Comparison of ENCODE assay signal across 15 cellular contexts in genomic region chr3:126101521-126101982, GRCh38. TPM values are rescaled to one million over a fixed set of nuclear protein-coding genes. Genes with fewer than 3 reads are reported as not detected.
DNase-seq lines count a peak whose midpoint lies in the region; ATAC-seq and TF ChIP-seq lines count a peak whose summit lies in the region.
"Had no signal": no experiment of that assay in that cellular context is flagged by ENCODE, and none has a peak within 500 bp of the region (broad histone marks: within the 10 kb centered on the region; RNA-seq: fewer than 3 reads in every experiment).

No MANE protein-coding gene starts in this region.

- H3K27me3 ChIP-seq in MG63 (no peaks in the 10 kb centered on the region), gastroesophageal sphincter (no peaks in the 10 kb centered on the region), osteoblast (ENCODE audit: insufficient read depth, low read length) (no peaks in the 10 kb centered on the region), spleen (replicated peaks in 1 of 7) (no peaks in the 10 kb centered on the region)

- ATAC-seq in gastroesophageal sphincter (no peak), HG02970 (IDR thresholded peaks at IDR 0.05; ENCODE audit: low FRiP score, unreplicated experiment) (no peak)
- ATAC-seq: activated CD8-positive, alpha-beta memory T cell treated with anti-CD3 and anti-CD28 coated beads, Interleukin-2, amount 10 ng/mL, durations not matched to agents 7 days and 5 days; naive thymus-derived CD4-positive, alpha-beta T cell had no signal

- no peak for TF ChIP-seq CTCF in gastroesophageal sphincter (IDR thresholded peaks at IDR 0.05)
- TF ChIP-seq CTCF in osteoblast (IDR thresholded peaks at IDR 0.05; ENCODE audit: extremely low read depth, low read depth, low read length), result no peak
- TF ChIP-seq CTCF in spleen (IDR thresholded peaks at IDR 0.05 in 8 of 11, conservative IDR thresholded peaks at IDR 0.05 in 3 of 11), result no peak

- peaks cover 0 to 30% (median 8%) of the 10 kb centered on the region in 3 donors for H3K4me1 ChIP-seq in gastroesophageal sphincter
- H3K4me1 ChIP-seq in osteoblast (ENCODE audit: insufficient read depth, low read length), result peaks cover 33% of the 10 kb centered on the region
- H3K4me1 ChIP-seq in spleen, result no peaks in the 10 kb centered on the region

- no peaks in the 10 kb centered on the region for H3K79me2 ChIP-seq in osteoblast (ENCODE audit: insufficient read depth, low read length)

- DNase-seq in AG20443 (ENCODE audit: low spot score) (peak; percentile 9), MG63 (peak; percentile 17), osteoblast (ENCODE audit: insufficient read length, low spot score, missing footprints) (peak; percentile 73), hypothalamus (lab: John Stamatoyannopoulos, UW) (no peak), spleen (no peak)
- DNase-seq in stimulated activated CD4-positive, alpha-beta T cell treated with anti-CD3 and anti-CD28 coated beads, Interleukin-4, amount 100 ng/mL, for 4 hours, result no peak
- DNase-seq: activated CD8-positive, alpha-beta memory T cell treated with anti-CD3 and anti-CD28 coated beads, Interleukin-2, amount 10 ng/mL, durations not matched to agents 7 days and 5 days; AML-193; naive thymus-derived CD4-positive, alpha-beta T cell; NCI-H510A; OCI-M1; stimulated activated CD4-positive, alpha-beta T cell treated with anti-CD3 and anti-CD28 coated beads, Interleukin-2, amount 100 ng/mL, for 24 hours had no signal

- H3K4me3 ChIP-seq in MG63, result no peak overlapping the region
- H3K4me3 ChIP-seq in gastroesophageal sphincter, result no peak overlapping the region
- no peak overlapping the region for H3K4me3 ChIP-seq in osteoblast (ENCODE audit: insufficient read depth, low read length)
- no peak overlapping the region for H3K4me3 ChIP-seq in spleen
- H3K4me3 ChIP-seq: SK-N-MC had no signal

- 100% methylated on average over 1 of the region's 10 CpGs; no CpG with 5 or more reads in 1 of the 2 donors for WGBS in gastroesophageal sphincter (ENCODE audit: low coverage in 1 of 2), 2 donors
- 85 to 92% (median 87%) methylated on average over 6 to 10 of the region's 10 CpGs for WGBS in spleen, 5 donors

- peak overlapping the region; percentile 87 for H2AFZ ChIP-seq in osteoblast (ENCODE audit: low read length)

- intact Hi-C loops in spleen (cut with DNase I; ENCODE audit: low total_unique reads), result no loop called here

- H3K9me3 ChIP-seq in MG63 (peaks cover 7% of the 10 kb centered on the region), gastroesophageal sphincter (peaks cover 0 to 8% (median 0%) of the 10 kb centered on the region in 3 donors), osteoblast (ENCODE audit: low read depth, low read length) (no peaks in the 10 kb centered on the region), spleen (peaks cover 0 to 21% (median 15%) of the 10 kb centered on the region in 8 donors)

- H3K36me3 ChIP-seq in MG63, result no peaks in the 10 kb centered on the region
- peaks cover 0 to 33% of the 10 kb centered on the region in 2 donors for H3K36me3 ChIP-seq in gastroesophageal sphincter
- H3K36me3 ChIP-seq in osteoblast (ENCODE audit: insufficient read depth, low read length), result no peaks in the 10 kb centered on the region
- no peaks in the 10 kb centered on the region for H3K36me3 ChIP-seq in spleen

- peak overlapping the region; percentile 73 for H3K4me2 ChIP-seq in osteoblast (ENCODE audit: insufficient read depth, low read length)

- no peaks in the 10 kb centered on the region for H4K20me1 ChIP-seq in osteoblast (ENCODE audit: insufficient read depth, low read length)

- H3K27ac ChIP-seq in gastroesophageal sphincter (peak overlapping the region in 3 of 4 donors; percentile 77 to 82 (median 80)), osteoblast (ENCODE audit: low read depth, low read length) (peak overlapping the region; percentile 86), spleen (no peak overlapping the region)
- H3K27ac ChIP-seq: SK-N-MC had no signal

- no peak for TF ChIP-seq EP300 in gastroesophageal sphincter (IDR thresholded peaks at IDR 0.05)

- no peak for TF ChIP-seq POLR2A in gastroesophageal sphincter (IDR thresholded peaks at IDR 0.05)
- no peak for TF ChIP-seq POLR2A in spleen (IDR thresholded peaks at IDR 0.05)

RNA-seq across cellular contexts. Expression of gene SLC41A3, which starts 17.6 kb away (rescaled TPM):
- total RNA-seq in MG63 (2014; rRNA removed; shearing (Covaris generic); ENCODE audit: low replicate concordance), result 55.6 and 63.0 TPM in 2 replicates
- 10 to 100 TPM; 31.0 to 62.7 (median 37.5) TPM for total RNA-seq in gastroesophageal sphincter
- total RNA-seq in osteoblast, result 41.5 and 59.4 TPM in 2 replicates
- 10 to 100 TPM; 28.9 to 43.7 (median 35.7) TPM for total RNA-seq in spleen
- polyA plus RNA-seq in spleen, result 10 to 100 TPM; 16.3 to 19.9 (median 19.4) TPM

Comparison
In these comparisons a context has a peak if more than half of its experiments do, and no peak if none do; other contexts are left out.
1. DNase-seq: peak in AG20443 (single experiment), MG63 (single experiment) and osteoblast (single experiment); none in stimulated activated CD4-positive, alpha-beta T cell treated with anti-CD3 and anti-CD28 coated beads, Interleukin-4, amount 100 ng/mL, for 4 hours (0 of 2), hypothalamus (0 of 51) and spleen (single experiment).
2. H3K27ac ChIP-seq: peak in gastroesophageal sphincter (3 of 4) and osteoblast (single experiment); none in spleen (0 of 8).